In the genomic region with DNA sequence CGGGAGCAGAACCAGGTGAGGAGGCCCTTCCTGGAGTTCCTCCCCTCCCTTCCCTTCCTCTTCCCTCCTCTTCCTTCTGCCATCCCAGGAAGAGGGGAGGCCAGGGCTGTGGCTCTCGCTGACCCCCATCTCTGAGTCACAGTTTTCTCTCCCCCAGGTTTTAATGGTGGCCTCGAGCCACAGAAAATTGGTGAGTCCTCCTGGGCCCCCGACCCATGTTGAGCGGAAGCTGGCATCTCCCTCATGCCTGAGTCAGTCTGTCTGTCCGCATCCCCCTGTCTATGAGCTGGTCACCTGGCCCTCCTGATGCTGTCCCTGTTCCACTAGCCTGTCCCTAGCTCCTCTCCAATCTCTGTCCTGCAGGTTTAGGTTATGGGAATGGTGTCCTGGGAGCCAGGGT, we compare ENCODE assay signal across 11 cellular contexts. TPM values are rescaled to one million over a fixed set of nuclear protein-coding genes. Genes with fewer than 3 reads are reported as not detected.
"Had no signal": no experiment of that assay in that cellular context is flagged by ENCODE, and none has a peak within 500 bp of the region (broad histone marks: within the 10 kb centered on the region; RNA-seq: fewer than 3 reads in every experiment).

No MANE protein-coding gene starts in this region.

- H3K9ac ChIP-seq: GM23248 had no signal

- H3K9me3 ChIP-seq: HAP-1 had no signal

- DNase-seq: GM23248, GOT3, H7, IMR-90, KG1 had no signal

- ATAC-seq: HCT116, K562 had no signal

- H3K4me3 ChIP-seq: GM23248, HAP-1, K562 had no signal

- H3K36me3 ChIP-seq: HAP-1 had no signal

- H3K27ac ChIP-seq: GM23248, HL-60 had no signal

- H2AFZ ChIP-seq: GM23248 had no signal

RNA-seq across cellular contexts. Expression of gene CLDN9, which starts 12.8 kb away (rescaled TPM):
- total RNA-seq: GM23248, H4, IMR-90 had no signal

RNA-seq across cellular contexts. Expression of gene CLDN6, which starts 18.1 kb away (rescaled TPM):
- total RNA-seq: GM23248, HT-29, IMR-90 had no signal
